8 cellular contexts compared by ENCODE assay signal in the genomic region with DNA sequence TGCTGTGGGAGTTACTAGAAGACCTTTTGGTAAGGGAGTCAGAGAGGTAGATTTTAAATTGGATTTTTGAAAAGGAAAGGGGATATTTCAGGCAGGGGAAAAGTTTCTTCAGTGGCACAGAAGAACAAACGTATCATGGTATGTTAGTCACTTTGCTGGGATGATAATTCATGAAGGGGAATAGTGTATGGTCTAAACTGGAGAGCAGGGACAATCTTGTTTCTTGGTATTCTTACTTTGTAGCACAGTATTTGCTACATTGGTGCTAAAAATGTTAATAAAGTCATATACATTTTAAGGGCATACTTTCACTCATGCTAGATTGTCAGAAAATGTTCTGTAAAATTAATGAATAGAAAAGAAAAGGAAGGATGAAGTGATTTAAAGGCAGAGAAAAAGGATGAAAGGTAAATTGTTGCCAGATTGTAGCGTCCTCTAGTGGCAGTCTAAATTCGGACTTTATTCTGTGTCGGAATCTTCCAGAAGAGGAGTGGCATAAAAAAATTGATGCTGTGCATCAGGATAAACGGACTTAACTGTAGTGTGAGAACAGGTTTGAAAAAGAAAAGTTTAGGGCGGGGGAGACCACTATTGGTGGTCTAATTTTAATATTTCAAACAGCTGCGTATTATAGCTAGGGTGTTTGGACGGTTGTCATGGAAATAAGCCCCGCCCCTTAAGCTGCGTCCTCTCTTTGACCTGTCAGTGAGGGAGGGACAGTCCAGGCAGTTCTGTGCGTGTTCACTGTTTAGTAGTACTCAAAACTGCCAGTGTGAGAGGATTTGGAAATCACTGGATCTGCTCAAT. TPM values are rescaled to one million over a fixed set of nuclear protein-coding genes. Genes with fewer than 3 reads are reported as not detected.
DNase-seq lines count a peak whose midpoint lies in the region; ATAC-seq and TF ChIP-seq lines count a peak whose summit lies in the region.

A gene with protein sequence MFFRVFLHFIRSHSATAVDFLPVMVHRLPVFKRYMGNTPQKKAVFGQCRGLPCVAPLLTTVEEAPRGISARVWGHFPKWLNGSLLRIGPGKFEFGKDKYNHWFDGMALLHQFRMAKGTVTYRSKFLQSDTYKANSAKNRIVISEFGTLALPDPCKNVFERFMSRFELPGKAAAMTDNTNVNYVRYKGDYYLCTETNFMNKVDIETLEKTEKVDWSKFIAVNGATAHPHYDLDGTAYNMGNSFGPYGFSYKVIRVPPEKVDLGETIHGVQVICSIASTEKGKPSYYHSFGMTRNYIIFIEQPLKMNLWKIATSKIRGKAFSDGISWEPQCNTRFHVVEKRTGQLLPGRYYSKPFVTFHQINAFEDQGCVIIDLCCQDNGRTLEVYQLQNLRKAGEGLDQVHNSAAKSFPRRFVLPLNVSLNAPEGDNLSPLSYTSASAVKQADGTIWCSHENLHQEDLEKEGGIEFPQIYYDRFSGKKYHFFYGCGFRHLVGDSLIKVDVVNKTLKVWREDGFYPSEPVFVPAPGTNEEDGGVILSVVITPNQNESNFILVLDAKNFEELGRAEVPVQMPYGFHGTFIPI (plus strand): TSS at position 724 of the 807 bp plus-strand sequence. CDS start 90 bp downstream, outside the sequence.

- H3K4me1 ChIP-seq in esophagus (ENCODE audit: control insufficient read depth in 2 of 2, insufficient read depth in 2 of 2, low read length in 1 of 2): no peaks in the 10 kb centered on the region

- POLR2A ChIA-PET in HEK293T (lab: Yijun Ruan, JAX): interaction anchor here (0.7 kb wide), 1 partner anchor 61 kb away, joined by 3 read pairs; no protein-coding TSS in a partner anchor
- POLR2A ChIA-PET in activated CD8-positive, alpha-beta T cell treated with anti-CD3 and anti-CD28 coated beads for 36 hours (lab: Charles Lee): interaction anchor here (0.5 kb wide), 1 partner anchor 678 kb away, joined by 3 read pairs; no protein-coding TSS in a partner anchor

- DNase-seq in DMS 273 treated with DMSO at 0.1 percent for 48 hours (lab: John Stamatoyannopoulos, UW): peak; percentile 0
- peak; percentile 73 for DNase-seq in HEK293T (ENCODE audit: extremely low spot score)
- DNase-seq in NCI-H2196 treated with DMSO at 0.1 percent for 48 hours (lab: John Stamatoyannopoulos, UW; ENCODE audit: unreplicated experiment): peak; percentile 54
- DNase-seq in activated CD8-positive, alpha-beta T cell treated with anti-CD3 and anti-CD28 coated beads for 36 hours: peak; percentile 72
- DNase-seq in mesothelial cell of epicardium (ENCODE audit: low spot score in 2 of 2, unreplicated experiment in 2 of 2): peak; percentile 70 to 86
- DNase-seq in stimulated activated CD8-positive, alpha-beta memory T cell treated with anti-CD3 and anti-CD28 coated beads, Interleukin-4, amount 100 ng/mL, for 48 hours: peak; percentile 73
- DNase-seq in cortex of kidney (lab: John Stamatoyannopoulos, UW): no peak

- H3K27me3 Mint-ChIP-seq in activated CD8-positive, alpha-beta T cell treated with anti-CD3 and anti-CD28 coated beads for 36 hours: peaks cover 22% of the 10 kb centered on the region
- H3K27me3 Mint-ChIP-seq in mesothelial cell of epicardium (ENCODE audit: low read depth): no peaks in the 10 kb centered on the region

- ATAC-seq in activated CD8-positive, alpha-beta T cell treated with anti-CD3 and anti-CD28 coated beads for 36 hours: peak; percentile 89

- no peaks in the 10 kb centered on the region for H3K36me3 ChIP-seq in esophagus (ENCODE audit: control insufficient read depth in 2 of 2, insufficient read depth in 2 of 2, low read length in 1 of 2)

- CTCF ChIA-PET in HEK293T (lab: Yijun Ruan, JAX): interaction anchor here (0.6 to 1.7 kb wide), 13 partner anchors 11 to 1740 kb away, joined by 3 to 8 read pairs (median 3); no protein-coding TSS in a partner anchor
- CTCF ChIA-PET in activated CD8-positive, alpha-beta T cell treated with anti-CD3 and anti-CD28 coated beads for 36 hours (lab: Charles Lee): interaction anchor here (0.6 to 4.7 kb wide), 10 partner anchors 10 to 243 kb away, joined by 3 to 29 read pairs (median 4); no protein-coding TSS in a partner anchor

- H3K4me3 Mint-ChIP-seq in activated CD8-positive, alpha-beta T cell treated with anti-CD3 and anti-CD28 coated beads for 36 hours: peak within 1 kb of the TSS; percentile 51
- peak within 1 kb of the TSS; percentile 75 for H3K4me3 Mint-ChIP-seq in mesothelial cell of epicardium

- no peak within 1 kb of the TSS for H3K27ac Mint-ChIP-seq in activated CD8-positive, alpha-beta T cell treated with anti-CD3 and anti-CD28 coated beads for 36 hours
- H3K27ac Mint-ChIP-seq in mesothelial cell of epicardium: peak within 1 kb of the TSS; percentile 98

- no peaks in the 10 kb centered on the region for H3K27me3 ChIP-seq in esophagus (ENCODE audit: control insufficient read depth in 1 of 2, insufficient read depth in 2 of 2, low read length in 2 of 2)

- peaks cover 9% of the 10 kb centered on the region for H3K4me1 Mint-ChIP-seq in activated CD8-positive, alpha-beta T cell treated with anti-CD3 and anti-CD28 coated beads for 36 hours (ENCODE audit: low read depth)
- peaks cover 51% of the 10 kb centered on the region for H3K4me1 Mint-ChIP-seq in mesothelial cell of epicardium

- no peaks in the 10 kb centered on the region for H3K36me3 Mint-ChIP-seq in activated CD8-positive, alpha-beta T cell treated with anti-CD3 and anti-CD28 coated beads for 36 hours (ENCODE audit: low read depth)
- H3K36me3 Mint-ChIP-seq in mesothelial cell of epicardium: peaks cover under 1% of the 10 kb centered on the region

- intact Hi-C loops in activated CD8-positive, alpha-beta T cell treated with anti-CD3 and anti-CD28 coated beads for 36 hours (cut with micrococcal nuclease): loop anchor here (5.0 kb wide), 1 partner anchor 63 kb away; no protein-coding TSS in a partner anchor

- peak within 1 kb of the TSS; percentile 29 to 74 for H3K27ac ChIP-seq in esophagus (ENCODE audit: low read depth in 2 of 2, low read length in 1 of 2)

- TF ChIP-seq CTCF in activated CD8-positive, alpha-beta T cell treated with anti-CD3 and anti-CD28 coated beads for 36 hours (IDR thresholded peaks at IDR 0.05): peak; percentile 93
- peak; percentile 73 for TF ChIP-seq CTCF in mesothelial cell of epicardium (IDR thresholded peaks at IDR 0.05; ENCODE audit: unreplicated experiment)

- no peaks in the 10 kb centered on the region for H3K9me3 Mint-ChIP-seq in activated CD8-positive, alpha-beta T cell treated with anti-CD3 and anti-CD28 coated beads for 36 hours
- H3K9me3 Mint-ChIP-seq in mesothelial cell of epicardium: no peaks in the 10 kb centered on the region

- WGBS in esophagus, 2 donors: 5 to 6% methylated on average over 11 of the region's 11 CpGs

- no peaks in the 10 kb centered on the region for H3K9me3 ChIP-seq in esophagus (ENCODE audit: control insufficient read depth in 2 of 2, insufficient read depth in 1 of 2, low read depth in 1 of 2, low read length in 1 of 2)

- peak within 1 kb of the TSS; percentile 35 to 41 for H3K4me3 ChIP-seq in esophagus (ENCODE audit: low read depth in 1 of 2, low read length in 2 of 2)

TF ChIP-seq in HEK293T, 16 proteins besides CTCF, POLR2A, EP300 and RAD21:
- TF ChIP-seq ARNT (IDR thresholded peaks at IDR 0.05): no peak
- peak; percentile 48; the same call in 1 of the 2 replicates for TF ChIP-seq ZNF384 (IDR thresholded peaks at IDR 0.05)

RNA-seq across cellular contexts. Expression of the gene that starts here (rescaled TPM):
- total RNA-seq in activated CD8-positive, alpha-beta T cell treated with anti-CD3 and anti-CD28 coated beads for 36 hours: 1 to 10 TPM in 1 of 2 experiments, under 1 TPM in 1; 0.97 to 1.4 TPM
- 10 to 100 TPM in 1 of 2 donors, 1 to 10 TPM in 1; 9.1 to 11.1 TPM for polyA plus RNA-seq in esophagus
- total RNA-seq in mesothelial cell of epicardium: 38.2 to 43.4 TPM (median 38.9 TPM) in 3 replicates

Comparison
In these comparisons a context has a peak if more than half of its experiments do, and no peak if none do; other contexts are left out.
1. RNA of the gene that starts here (total RNA-seq): 38.2 to 43.4 TPM in mesothelial cell of epicardium; 0.97 to 1.4 TPM in activated CD8-positive, alpha-beta T cell treated with anti-CD3 and anti-CD28 coated beads for 36 hours; every median in the first group is over 10 times any median in the second.